Comparison of ENCODE assay signal across 29 cellular contexts in the genomic region with DNA sequence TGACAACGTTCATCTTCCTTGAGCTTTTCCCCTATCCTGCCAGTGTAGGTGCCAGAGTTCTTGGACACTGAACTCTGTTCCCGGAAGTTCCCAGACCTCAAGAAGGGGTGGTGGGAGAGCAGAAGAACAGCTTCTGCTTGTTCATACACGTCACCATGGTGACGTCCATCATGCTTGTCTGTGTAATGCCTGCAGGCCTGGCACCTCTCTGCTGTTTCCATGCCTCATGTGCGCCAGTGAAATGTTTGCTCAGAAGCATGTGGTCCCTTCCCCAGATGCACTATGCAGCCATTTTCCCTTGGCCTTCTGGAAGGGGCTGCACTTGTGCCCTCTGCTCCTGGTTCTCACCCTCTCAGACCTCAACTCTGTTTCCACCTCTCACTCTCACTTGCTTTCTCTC.
"Had no signal": no experiment of that assay in that cellular context is flagged by ENCODE, and none has a peak within 500 bp of the region (broad histone marks: within the 10 kb centered on the region; RNA-seq: fewer than 3 reads in every experiment).

No MANE protein-coding gene starts in this region.

- H3K27me3 ChIP-seq: ascending aorta, brain microvascular endothelial cell, esophagus squamous epithelium, gastrocnemius medialis, left lung, neutrophil, stomach, thyroid gland, upper lobe of left lung, vagina had no signal

- H3K36me3 ChIP-seq: ascending aorta, brain microvascular endothelial cell, esophagus squamous epithelium, gastrocnemius medialis, left lung, neutrophil, stomach, thyroid gland, upper lobe of left lung, vagina had no signal

- H3K4me1 ChIP-seq: esophagus squamous epithelium, gastrocnemius medialis, left lung, thyroid gland had no signal

- H3K9me3 ChIP-seq: ascending aorta, esophagus squamous epithelium, gastrocnemius medialis, left lung, mucosa of descending colon, neutrophil, stomach, thyroid gland, upper lobe of left lung, vagina had no signal

- ATAC-seq: gastrocnemius medialis; left lung; mucosa of descending colon; natural killer cell treated with Interleukin-12 subunit alpha and Interleukin-12 subunit beta and Interleukin-15 and Interleukin-18, amount 100 ng/mL, for 72 hours; sciatic nerve; stimulated activated memory B cell treated with anti-CD40 and anti-IgM and Interleukin-4, amounts not matched to agents 10 μg/mL and 1 μg/mL and 100 μg/mL, for 72 hours had no signal

- DNase-seq: activated CD4-positive, alpha-beta memory T cell treated with anti-CD3 and anti-CD28 coated beads for 36 hours; activated CD4-positive, alpha-beta T cell treated with anti-CD3 and anti-CD28 coated beads, Interleukin-2, amount 10 ng/mL, durations not matched to agents 24 days and 14 days; activated CD4-positive, CD25-positive, alpha-beta regulatory T cell treated with anti-CD3 and anti-CD28 coated beads, Interleukin-2, amount 50 U/mL, for 72 hours; activated CD8-positive, alpha-beta memory T cell treated with anti-CD3 and anti-CD28 coated beads, Interleukin-2, amount 50 U/mL, for 48 hours; activated gamma-delta T cell; activated naive CD4-positive, alpha-beta T cell treated with anti-CD3 and anti-CD28 coated beads, Interleukin-2, amount 10 ng/mL, durations not matched to agents 7 days and 5 days; activated naive CD8-positive, alpha-beta T cell treated with anti-CD3 and anti-CD28 coated beads, Interleukin-2, amount 10 ng/mL, durations not matched to agents 7 days and 5 days; activated T-cell treated with anti-CD3 and anti-CD28 coated beads, Interleukin-2, amount 50 U/mL, for 24 hours; brain microvascular endothelial cell; caudate nucleus; esophagus squamous epithelium; gastrocnemius medialis; hypothalamus; left lung; mucosa of descending colon; stimulated activated CD4-positive, alpha-beta T cell treated with anti-CD3 and anti-CD28 coated beads, Interleukin-4, amount 100 ng/mL, for 4 hours; stimulated activated CD8-positive, alpha-beta memory T cell treated with anti-CD3 and anti-CD28 coated beads, Interleukin-4, amount 100 ng/mL, for 48 hours; stomach; T-helper 2 cell; thyroid gland; upper lobe of left lung had no signal

- H3K4me3 ChIP-seq: ascending aorta, esophagus squamous epithelium, gastrocnemius medialis, left lung, mucosa of descending colon, skin epidermis, stomach, thyroid gland, upper lobe of left lung, vagina had no signal

- H3K27ac ChIP-seq: brain microvascular endothelial cell, epithelial cell of prostate, esophagus squamous epithelium, neutrophil, stomach, upper lobe of left lung, vagina had no signal
